In the genomic region with DNA sequence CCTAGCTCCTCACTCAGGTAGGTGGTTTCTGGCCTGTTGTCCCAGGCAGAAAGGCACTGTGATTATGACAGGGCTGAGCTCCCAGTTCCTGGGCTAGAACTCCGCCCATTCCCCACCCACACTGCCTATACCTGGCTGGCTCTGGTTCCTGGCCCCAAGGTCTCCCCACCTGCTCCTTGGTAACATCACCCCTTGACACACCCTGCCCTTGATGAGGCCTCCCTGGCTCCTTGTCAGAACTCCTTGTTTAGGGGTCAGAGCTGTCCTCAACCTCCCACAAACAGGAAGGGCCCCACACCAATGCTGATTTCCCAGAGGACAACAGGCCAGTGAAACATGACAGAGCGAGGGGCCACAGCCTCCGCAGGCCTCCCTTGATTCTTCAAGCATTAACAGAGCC, we compare ENCODE assay signal across 18 cellular contexts. TPM values are rescaled to one million over a fixed set of nuclear protein-coding genes. Genes with fewer than 3 reads are reported as not detected.
DNase-seq lines count a peak whose midpoint lies in the region; ATAC-seq and TF ChIP-seq lines count a peak whose summit lies in the region.
"Had no signal": no experiment of that assay in that cellular context is flagged by ENCODE, and none has a peak within 500 bp of the region (broad histone marks: within the 10 kb centered on the region; RNA-seq: fewer than 3 reads in every experiment).

No MANE protein-coding gene starts in this region.

- intact Hi-C loops in HCT116 (cut with micrococcal nuclease) (no loop called here), prostate gland (cut with DNase I) (no loop called here), lower leg skin (cut with DNase I; ENCODE audit: low total_unique reads) (no loop called here)

- peak overlapping the region; percentile 100 for H3K27ac Mint-ChIP-seq in endothelial cell (ENCODE audit: unreplicated experiment)
- H3K27ac Mint-ChIP-seq: activated naive CD4-positive, alpha-beta T cell treated with anti-CD3 and anti-CD28 coated beads, Interleukin-2, amount 10 ng/mL, durations not matched to agents 7 days and 5 days had no signal

- no peak for TF ChIP-seq CTCF in HCT116 (IDR thresholded peaks at IDR 0.05 in 2 of 3, conservative IDR thresholded peaks at IDR 0.05 in 1 of 3; ENCODE audit: borderline replicate concordance in 1 of 3, insufficient read depth in 1 of 3, low read depth in 2 of 3, low read length in 2 of 3)
- TF ChIP-seq CTCF in endothelial cell (IDR thresholded peaks at IDR 0.05; ENCODE audit: unreplicated experiment): no peak
- TF ChIP-seq CTCF in prostate gland (IDR thresholded peaks at IDR 0.05): no peak
- TF ChIP-seq CTCF in lower leg skin (IDR thresholded peaks at IDR 0.05): no peak

- no TSS peak for BruUV-seq in HCT116 (replicated peaks; lab: Mats Ljungman, UMichigan)

- no peaks in the 10 kb centered on the region for H3K9me3 Mint-ChIP-seq in endothelial cell (ENCODE audit: unreplicated experiment)
- H3K9me3 Mint-ChIP-seq: activated naive CD4-positive, alpha-beta T cell treated with anti-CD3 and anti-CD28 coated beads, Interleukin-2, amount 10 ng/mL, durations not matched to agents 7 days and 5 days; central memory CD8-positive, alpha-beta T cell had no signal

- no peak for TF ChIP-seq RAD21 in HCT116 (IDR thresholded peaks at IDR 0.05; ENCODE audit: low read depth)

- H3K4me3 ChIP-seq in HCT116 (replicated peaks in 1 of 2; ENCODE audit: low read depth in 1 of 2, low read length in 2 of 2) (no peak overlapping the region), prostate gland (no peak overlapping the region), lower leg skin (ENCODE audit: low read depth, poor library complexity, severe bottlenecking) (no peak overlapping the region)
- H3K4me3 ChIP-seq: esophagus muscularis mucosa had no signal

- H3K4me2 ChIP-seq in HCT116 (ENCODE audit: low read length): no peak overlapping the region

- DNase-seq in HCT116 (ENCODE audit: low read depth, low spot score) (no peak), endothelial cell (ENCODE audit: low spot score) (no peak), prostate gland (ENCODE audit: low spot score) (no peak), NCI-H774 (lab: John Stamatoyannopoulos, UW) (no peak), HK-2 (ENCODE audit: unreplicated experiment) (no peak), lower leg skin (ENCODE audit: low spot score in 2 of 2) (no peak)
- DNase-seq: activated naive CD4-positive, alpha-beta T cell treated with anti-CD3 and anti-CD28 coated beads, Interleukin-2, amount 10 ng/mL, durations not matched to agents 7 days and 5 days; AML-193; DMS79 treated with DMSO at 0.1 percent for 48 hours; NCI-H2081 treated with DMSO at 0.1 percent for 48 hours; stimulated activated CD4-positive, alpha-beta T cell treated with anti-CD3 and anti-CD28 coated beads, Interleukin-4, amount 100 ng/mL, for 1 hour; stimulated activated naive CD4-positive, alpha-beta T cell treated with Interleukin-2 at 50 U/mL for 16 hours had no signal

- H3K27me3 ChIP-seq in HCT116 (ENCODE audit: insufficient read depth, low read length) (no peaks in the 10 kb centered on the region), prostate gland (replicated peaks; ENCODE audit: insufficient read depth) (no peaks in the 10 kb centered on the region)
- H3K27me3 ChIP-seq: esophagus muscularis mucosa had no signal

- H3K9me3 ChIP-seq in HCT116 (ENCODE audit: control insufficient read depth in 1 of 2, insufficient read depth in 1 of 2, low read depth in 1 of 2, low read length in 2 of 2) (no peaks in the 10 kb centered on the region), prostate gland (no peaks in the 10 kb centered on the region)
- H3K9me3 ChIP-seq: esophagus muscularis mucosa had no signal

- H3K9ac ChIP-seq in HCT116 (ENCODE audit: low read length): no peak overlapping the region

- WGBS in prostate gland: 34% methylated on average over 3 of the region's 3 CpGs
- 26 to 74% methylated on average over 3 of the region's 3 CpGs for WGBS in lower leg skin, 2 donors

- H3K36me3 ChIP-seq in HCT116 (ENCODE audit: control insufficient read depth in 1 of 2, insufficient read depth in 2 of 2, low read length in 2 of 2) (no peaks in the 10 kb centered on the region), prostate gland (no peaks in the 10 kb centered on the region)
- H3K36me3 ChIP-seq: esophagus muscularis mucosa had no signal

- TF ChIP-seq POLR2A in HCT116 (IDR thresholded peaks at IDR 0.05; ENCODE audit: borderline replicate concordance, extremely low read depth, insufficient read depth, insufficient read length): no peak
- peak; percentile 16 for TF ChIP-seq POLR2A in prostate gland (IDR thresholded peaks at IDR 0.05)
- no peak for TF ChIP-seq POLR2A in lower leg skin (IDR thresholded peaks at IDR 0.05)

- no peak overlapping the region for H3K4me3 Mint-ChIP-seq in endothelial cell (ENCODE audit: unreplicated experiment)
- H3K4me3 Mint-ChIP-seq: activated naive CD4-positive, alpha-beta T cell treated with anti-CD3 and anti-CD28 coated beads, Interleukin-2, amount 10 ng/mL, durations not matched to agents 7 days and 5 days; central memory CD8-positive, alpha-beta T cell had no signal

- no peak overlapping the region for H2AFZ ChIP-seq in HCT116 (ENCODE audit: low read depth, low read length, poor library complexity, severe bottlenecking)

- H3K36me3 Mint-ChIP-seq in endothelial cell (ENCODE audit: low read depth, unreplicated experiment): no peaks in the 10 kb centered on the region
- H3K36me3 Mint-ChIP-seq: activated naive CD4-positive, alpha-beta T cell treated with anti-CD3 and anti-CD28 coated beads, Interleukin-2, amount 10 ng/mL, durations not matched to agents 7 days and 5 days had no signal

- peaks cover 0 to 10% of the 10 kb centered on the region in 2 experiments; a peak in 2 of 4 replicates for H3K4me1 ChIP-seq in HCT116 (ENCODE audit: control insufficient read depth in 1 of 2, insufficient read depth in 2 of 2, low read length in 2 of 2)
- H3K4me1 ChIP-seq in prostate gland (replicated peaks): no peaks in the 10 kb centered on the region

- H3K9me2 ChIP-seq in HCT116 (ENCODE audit: insufficient read depth): no peaks in the 10 kb centered on the region

- H3K4me1 Mint-ChIP-seq in endothelial cell (ENCODE audit: unreplicated experiment): peaks cover 48% of the 10 kb centered on the region
- H3K4me1 Mint-ChIP-seq: activated naive CD4-positive, alpha-beta T cell treated with anti-CD3 and anti-CD28 coated beads, Interleukin-2, amount 10 ng/mL, durations not matched to agents 7 days and 5 days; central memory CD8-positive, alpha-beta T cell had no signal

- H3K27ac ChIP-seq in HCT116 (ENCODE audit: low read depth, low read length) (no peak overlapping the region), prostate gland (peak overlapping the region; percentile 31 to 68)

- H4K20me1 ChIP-seq in HCT116 (ENCODE audit: insufficient read depth): no peaks in the 10 kb centered on the region

- H3K79me2 ChIP-seq in HCT116 (ENCODE audit: insufficient read depth, low read length): no peaks in the 10 kb centered on the region

- peaks cover 3% of the 10 kb centered on the region for H3K27me3 Mint-ChIP-seq in endothelial cell (ENCODE audit: unreplicated experiment)

- RAD21 ChIA-PET in HCT116 (lab: Charles Lee; ENCODE audit: low non-redundant PET in 1 of 2, low total read pairs in 2 of 2, uncharacterized antibody in 2 of 2, unreplicated experiment in 2 of 2): no interaction called here

- CTCF ChIA-PET in HCT116 (lab: Charles Lee): interaction anchor here (2.0 kb wide), 1 partner anchor 20 kb away, joined by 5 read pairs; no protein-coding TSS in a partner anchor

- POLR2A ChIA-PET in HCT116 (lab: Charles Lee): interaction anchor here (1.3 kb wide), 1 partner anchor 46 kb away, joined by 3 read pairs; the partner anchor contains the start of gene HSP90AB1

- ATAC-seq in HCT116: peak; percentile 71

TF ChIP-seq in HCT116, 20 proteins besides CTCF, POLR2A, EP300 and RAD21 (continues in another document):
- TF ChIP-seq ZFX (IDR thresholded peaks at IDR 0.05) (no peak), CBX3 (IDR thresholded peaks at IDR 0.05; ENCODE audit: low read depth) (no peak), EGR1 (IDR thresholded peaks at IDR 0.05; ENCODE audit: low read depth) (no peak), ATF3 (IDR thresholded peaks at IDR 0.05) (no peak)

RNA-seq across cellular contexts. Expression of gene MYMX, which starts 15.5 kb away (rescaled TPM):
- total RNA-seq in HCT116 (2021; ENCODE audit: unreplicated experiment) (not detected), endothelial cell (ENCODE audit: unreplicated experiment) (11.2 TPM), prostate gland (not detected), lower leg skin (under 1 TPM in 1 of 4 donors, not detected in 3; 0.69 TPM)
- 0.13 TPM in 1 of 2 replicates, not detected in the other for polyA plus RNA-seq in HCT116 (2012)
- total RNA-seq: activated CD8-positive, alpha-beta memory T cell treated with anti-CD3 and anti-CD28 coated beads for 36 hours; esophagus muscularis mucosa; mononuclear cell; renal cortical epithelial cell; SK-MEL-5 had no signal

RNA-seq across cellular contexts. Expression of gene SLC29A1, which starts 22.2 kb away (rescaled TPM):
- 67.6 TPM for total RNA-seq in HCT116 (2021; ENCODE audit: unreplicated experiment)
- polyA plus RNA-seq in HCT116 (2012): 60.2 and 73.6 TPM in 2 replicates
- total RNA-seq in endothelial cell (ENCODE audit: unreplicated experiment): 142 TPM
- 10 to 100 TPM; 18.5 to 58.9 TPM for total RNA-seq in prostate gland
- total RNA-seq in lower leg skin: 10 to 100 TPM; 54.6 to 86.4 (median 82.5) TPM

RNA-seq across cellular contexts. Expression of gene CAPN11, which starts 42.6 kb away (rescaled TPM):
- not detected for total RNA-seq in HCT116 (2021; ENCODE audit: unreplicated experiment)
- polyA plus RNA-seq in HCT116 (2012): 0.05 TPM in 1 of 2 replicates, not detected in the other
- 2.3 TPM for total RNA-seq in endothelial cell (ENCODE audit: unreplicated experiment)
- 1 to 10 TPM in 1 of 2 donors, not detected in 1; 5.9 TPM for total RNA-seq in prostate gland
- total RNA-seq in lower leg skin: 1 to 10 TPM in 2 of 4 donors, under 1 TPM in 2; 0.72 to 1.1 (median 0.89) TPM
- total RNA-seq: activated CD8-positive, alpha-beta memory T cell treated with anti-CD3 and anti-CD28 coated beads for 36 hours; renal cortical epithelial cell; SK-MEL-5 had no signal

RNA-seq across cellular contexts. Expression of gene HSP90AB1, which starts 45.7 kb away (rescaled TPM):
- total RNA-seq in HCT116 (2021; ENCODE audit: unreplicated experiment) (2,554 TPM), endothelial cell (ENCODE audit: unreplicated experiment) (962 TPM), prostate gland (100 to 1,000 TPM; 650 to 805 TPM), lower leg skin (100 to 1,000 TPM; 505 to 604 (median 551) TPM)
- polyA plus RNA-seq in HCT116 (2012): 1,463 and 1,823 TPM in 2 replicates

RNA-seq across cellular contexts. Expression of gene SLC35B2, which starts 56.1 kb away (rescaled TPM):
- total RNA-seq in HCT116 (2021; ENCODE audit: unreplicated experiment) (50.5 TPM), endothelial cell (ENCODE audit: unreplicated experiment) (31.8 TPM), prostate gland (10 to 100 TPM; 44.5 to 59.9 TPM), lower leg skin (10 to 100 TPM; 18.0 to 40.6 (median 32.6) TPM)
- polyA plus RNA-seq in HCT116 (2012): 35.2 and 47.5 TPM in 2 replicates
